15 cellular contexts compared by ENCODE assay signal in genomic region chr17:35515027-35515426, GRCh38.
"Had no signal": no experiment of that assay in that cellular context is flagged by ENCODE, and none has a peak within 500 bp of the region (broad histone marks: within the 10 kb centered on the region; RNA-seq: fewer than 3 reads in every experiment).

No MANE protein-coding gene starts in this region.

- H3K4me1 Mint-ChIP-seq: memory B cell had no signal

- H3K27ac Mint-ChIP-seq: activated CD4-positive, alpha-beta memory T cell treated with anti-CD3 and anti-CD28 coated beads for 36 hours; activated naive CD8-positive, alpha-beta T cell treated with anti-CD3 and anti-CD28 coated beads for 36 hours; memory B cell; type B pancreatic cell had no signal

- DNase-seq: activated CD4-positive, alpha-beta memory T cell treated with anti-CD3 and anti-CD28 coated beads for 36 hours; activated CD4-positive, CD25-positive, alpha-beta regulatory T cell treated with anti-CD3 and anti-CD28 coated beads, Interleukin-2, amount 50 U/mL, for 72 hours; activated effector memory CD4-positive, alpha-beta T cell treated with Interleukin-2 at 50 U/mL for 16 hours; activated naive CD8-positive, alpha-beta T cell treated with anti-CD3 and anti-CD28 coated beads for 36 hours; activated T-cell treated with anti-CD3 and anti-CD28 coated beads, Interleukin-2, amount 50 U/mL, for 1 hour; amygdala; ovary; right lobe of liver; small intestine; stimulated activated CD4-positive, alpha-beta T cell treated with anti-CD3 and anti-CD28 coated beads, Interleukin-15, amount 100 ng/mL, for 24 hours; stimulated activated CD4-positive, alpha-beta T cell treated with anti-CD3 and anti-CD28 coated beads, Interleukin-2, amount 100 ng/mL, for 48 hours; stomach; T-helper 2 cell had no signal

- H3K27me3 Mint-ChIP-seq: activated CD4-positive, alpha-beta memory T cell treated with anti-CD3 and anti-CD28 coated beads for 36 hours; activated naive CD8-positive, alpha-beta T cell treated with anti-CD3 and anti-CD28 coated beads for 36 hours had no signal

- H3K36me3 Mint-ChIP-seq: memory B cell, type B pancreatic cell had no signal

- H3K9me3 Mint-ChIP-seq: memory B cell, type B pancreatic cell had no signal

- H3K4me3 Mint-ChIP-seq: activated CD4-positive, alpha-beta memory T cell treated with anti-CD3 and anti-CD28 coated beads for 36 hours; activated naive CD8-positive, alpha-beta T cell treated with anti-CD3 and anti-CD28 coated beads for 36 hours; memory B cell; type B pancreatic cell had no signal

- ATAC-seq: right lobe of liver had no signal
